ENCODE assay signal across 1 cellular context in genomic region chr7:157523371-157523765, GRCh38.
TF ChIP-seq lines count a peak whose summit lies in the region.

No MANE protein-coding gene starts in this region.

TF ChIP-seq in H1, 55 proteins besides CTCF, POLR2A, EP300 and RAD21 (continued from another document):
- no peak for TF ChIP-seq NRF1 (IDR thresholded peaks at IDR 0.05; ENCODE audit: low read depth, low read length)
- no peak for TF ChIP-seq CHD2 (IDR thresholded peaks at IDR 0.05; ENCODE audit: low read length)
- TF ChIP-seq SAP30 (IDR thresholded peaks at IDR 0.05; ENCODE audit: insufficient read depth, insufficient replicate concordance, low read length): no peak
- no peak for TF ChIP-seq CEBPB (IDR thresholded peaks at IDR 0.05; ENCODE audit: low read depth, low read length)
- no peak for TF ChIP-seq TCF12 (IDR thresholded peaks at IDR 0.05; ENCODE audit: low read depth, low read length)
- no peak for TF ChIP-seq POLR2AphosphoS5 (IDR thresholded peaks at IDR 0.05; ENCODE audit: low read depth, low read length)
